In genomic region chr1:162391790-162392563, GRCh38 we compare ENCODE assay signal across 1 cellular context.
A peak's percentile ranks its signal among the peaks of the same experiment; 100 is the strongest.
TF ChIP-seq lines count a peak whose summit lies in the region.

No MANE protein-coding gene starts in this region.

TF ChIP-seq in K562, 482 proteins besides CTCF, POLR2A, EP300 and RAD21 (continued from another document and continues in another):
- TF ChIP-seq CTCFL (IDR thresholded peaks at IDR 0.05; ENCODE audit: borderline replicate concordance, insufficient read depth, low read depth, low read length, poor library complexity, severe bottlenecking) (no peak), ZNF449 (CRISPR knock-in tag; IDR thresholded peaks at IDR 0.05) (no peak), HOMEZ (CRISPR knock-in tag; IDR thresholded peaks at IDR 0.05) (no peak), ZNF644 (tag; IDR thresholded peaks at IDR 0.05; ENCODE audit: low read depth) (no peak), SLC30A9 (CRISPR knock-in tag; IDR thresholded peaks at IDR 0.05) (no peak), NCOR1 (IDR thresholded peaks at IDR 0.05) (0 out of 2 replicates have a peak, but pooled peaks have one; percentile 10), SNIP1 (IDR thresholded peaks at IDR 0.05; ENCODE audit: low read depth) (no peak), SAFB2 (IDR thresholded peaks at IDR 0.05; ENCODE audit: borderline replicate concordance, low read depth, low read length, severe bottlenecking) (no peak), MCM5 (IDR thresholded peaks at IDR 0.05; ENCODE audit: low read depth) (no peak), SP2 (IDR thresholded peaks at IDR 0.05; ENCODE audit: extremely low read depth, low read depth, low read length, poor library complexity, severe bottlenecking) (no peak), ZNF780A (CRISPR knock-in tag; IDR thresholded peaks at IDR 0.05) (no peak), SUPT5H (IDR thresholded peaks at IDR 0.05) (no peak), ZBED1 (IDR thresholded peaks at IDR 0.05) (no peak), DIDO1 (tag; IDR thresholded peaks at IDR 0.05; ENCODE audit: low read depth) (0 out of 2 replicates have a peak, but pooled peaks have one; percentile 31), GTF2B (IDR thresholded peaks at IDR 0.05; ENCODE audit: extremely low read depth, insufficient read length) (no peak), E2F5 (CRISPR knock-in tag; IDR thresholded peaks at IDR 0.05) (no peak), CUX1 (CRISPR knock-in tag; IDR thresholded peaks at IDR 0.05) (no peak), SMC3 (conservative IDR thresholded peaks at IDR 0.05; ENCODE audit: insufficient read depth, low read depth, low read length) (peak; percentile 59; the same call in 1 of the 2 replicates), SMARCC2 (IDR thresholded peaks at IDR 0.05; ENCODE audit: low read depth) (no peak), CGGBP1 (CRISPR knock-in tag; IDR thresholded peaks at IDR 0.05) (no peak), POLR2B (IDR thresholded peaks at IDR 0.05; ENCODE audit: low read depth, partially characterized antibody) (no peak), POLR3G (IDR thresholded peaks at IDR 0.05; ENCODE audit: extremely low read depth, insufficient read length, insufficient replicate concordance) (no peak), SMAD2 (IDR thresholded peaks at IDR 0.05; ENCODE audit: low read depth, low read length) (no peak), ZNF740 (CRISPR knock-in tag; IDR thresholded peaks at IDR 0.05) (no peak), ZNF740 (tag; IDR thresholded peaks at IDR 0.05) (no peak), MED1 (CRISPR knock-in tag; IDR thresholded peaks at IDR 0.05; ENCODE audit: borderline replicate concordance) (no peak), PKNOX1 (IDR thresholded peaks at IDR 0.05) (peak; percentile 62), YY1 (IDR thresholded peaks at IDR 0.05; ENCODE audit: borderline replicate concordance in 1 of 3, control insufficient read depth in 1 of 3, extremely low read depth in 1 of 3, insufficient read depth in 3 of 3, insufficient read length in 1 of 3, insufficient replicate concordance in 2 of 3, low read depth in 1 of 3, low read length in 2 of 3) (no peak), NCOA2 (IDR thresholded peaks at IDR 0.05; ENCODE audit: partially characterized antibody in 2 of 2) (peak in 1 of 2 experiments; percentile 43), STAT5A (IDR thresholded peaks at IDR 0.05; ENCODE audit: borderline replicate concordance, low read length) (no peak), CAMTA2 (CRISPR knock-in tag; conservative IDR thresholded peaks at IDR 0.05) (no peak), ILK (tag; IDR thresholded peaks at IDR 0.05; ENCODE audit: borderline replicate concordance, low read depth) (no peak), MCM2 (IDR thresholded peaks at IDR 0.05; ENCODE audit: low read depth) (no peak), CC2D1A (IDR thresholded peaks at IDR 0.05) (peak; percentile 93), ZMIZ1 (IDR thresholded peaks at IDR 0.05; ENCODE audit: low read depth in 2 of 2, low read length in 2 of 2) (no peak), ZNF277 (CRISPR knock-in tag; IDR thresholded peaks at IDR 0.05; ENCODE audit: borderline replicate concordance) (no peak), HEY1 (CRISPR knock-in tag; IDR thresholded peaks at IDR 0.05; ENCODE audit: borderline replicate concordance) (no peak), FUS (optimal IDR thresholded peaks at IDR 0.05; ENCODE audit: low read depth, low read length) (no peak), HOXB6 (CRISPR knock-in tag; IDR thresholded peaks at IDR 0.05; ENCODE audit: borderline replicate concordance) (no peak), LEF1 (IDR thresholded peaks at IDR 0.05) (peak; percentile 54; the same call in 1 of the 2 replicates)
